In genomic region chr19:465056-465816, GRCh38 we compare ENCODE assay signal across 1 cellular context.
TF ChIP-seq lines count a peak whose summit lies in the region.

No MANE protein-coding gene starts in this region.

TF ChIP-seq in IMR-90, 13 proteins besides CTCF, POLR2A, EP300 and RAD21:
- TF ChIP-seq BHLHE40 (IDR thresholded peaks at IDR 0.05; ENCODE audit: low read depth, low read length), result no peak
- no peak for TF ChIP-seq NFE2L2 (IDR thresholded peaks at IDR 0.05; ENCODE audit: low read depth, low read length)
- no peak for TF ChIP-seq ELK1 (IDR thresholded peaks at IDR 0.05; ENCODE audit: borderline replicate concordance, low read depth, low read length)
- no peak for TF ChIP-seq SMC3 (IDR thresholded peaks at IDR 0.05; ENCODE audit: low read depth, low read length)
- TF ChIP-seq MAZ (IDR thresholded peaks at IDR 0.05; ENCODE audit: borderline replicate concordance, low read depth, low read length), result no peak
- TF ChIP-seq, protein P1, sequence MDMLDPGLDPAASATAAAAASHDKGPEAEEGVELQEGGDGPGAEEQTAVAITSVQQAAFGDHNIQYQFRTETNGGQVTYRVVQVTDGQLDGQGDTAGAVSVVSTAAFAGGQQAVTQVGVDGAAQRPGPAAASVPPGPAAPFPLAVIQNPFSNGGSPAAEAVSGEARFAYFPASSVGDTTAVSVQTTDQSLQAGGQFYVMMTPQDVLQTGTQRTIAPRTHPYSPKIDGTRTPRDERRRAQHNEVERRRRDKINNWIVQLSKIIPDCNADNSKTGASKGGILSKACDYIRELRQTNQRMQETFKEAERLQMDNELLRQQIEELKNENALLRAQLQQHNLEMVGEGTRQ (IDR thresholded peaks at IDR 0.05; ENCODE audit: low read depth, low read length), result no peak
- TF ChIP-seq FOS (IDR thresholded peaks at IDR 0.05; ENCODE audit: low read depth, low read length), result no peak
- no peak for TF ChIP-seq CHD1 (IDR thresholded peaks at IDR 0.05; ENCODE audit: low read depth, low read length)
- no peak for TF ChIP-seq RCOR1 (IDR thresholded peaks at IDR 0.05; ENCODE audit: insufficient replicate concordance, low read length)
- no peak for TF ChIP-seq CEBPB (IDR thresholded peaks at IDR 0.05; ENCODE audit: low read depth, low read length)
- no peak for TF ChIP-seq MAFK (IDR thresholded peaks at IDR 0.05; ENCODE audit: low read depth, low read length)
- no peak for TF ChIP-seq MXI1 (IDR thresholded peaks at IDR 0.05; ENCODE audit: borderline replicate concordance, low read depth, low read length)
- TF ChIP-seq RFX5 (IDR thresholded peaks at IDR 0.05; ENCODE audit: low read depth, low read length), result no peak
